ENCODE assay signal across 9 cellular contexts in genomic region chr3:98731720-98732238, GRCh38. TPM values are rescaled to one million over a fixed set of nuclear protein-coding genes. Genes with fewer than 3 reads are reported as not detected.
A peak's percentile ranks its signal among the peaks of the same experiment; 100 is the strongest.
DNase-seq lines count a peak whose midpoint lies in the region; ATAC-seq, FAIRE-seq and TF ChIP-seq lines count a peak whose summit lies in the region.
"Had no signal": no experiment of that assay in that cellular context is flagged by ENCODE, and none has a peak within 500 bp of the region (broad histone marks: within the 10 kb centered on the region; RNA-seq: fewer than 3 reads in every experiment).

No MANE protein-coding gene starts in this region.

- H3K4me2 ChIP-seq in hepatocyte = peak overlapping the region; percentile 92

- H3K9me3 Mint-ChIP-seq in activated CD8-positive, alpha-beta T cell treated with anti-CD3 and anti-CD28 coated beads for 36 hours = no peaks in the 10 kb centered on the region

- H3K27me3 ChIP-seq in HL-60 (ENCODE audit: insufficient read depth, poor library complexity, severe bottlenecking) = no peaks in the 10 kb centered on the region
- H3K27me3 ChIP-seq in hepatocyte = no peaks in the 10 kb centered on the region
- no peaks in the 10 kb centered on the region for H3K27me3 ChIP-seq in skeletal muscle tissue (ENCODE audit: control insufficient read depth in 3 of 3, insufficient read depth in 3 of 3, low read length in 3 of 3)

- CTCF ChIA-PET in activated CD8-positive, alpha-beta T cell treated with anti-CD3 and anti-CD28 coated beads for 36 hours (lab: Charles Lee) = interaction anchor here (1.3 kb wide), 1 partner anchor 135 kb away, joined by 6 read pairs; no protein-coding TSS in a partner anchor

- H3K9me3 ChIP-seq in hepatocyte (ENCODE audit: low read depth) = no peaks in the 10 kb centered on the region
- H3K9me3 ChIP-seq in skeletal muscle tissue (ENCODE audit: control insufficient read depth in 3 of 3, low read length in 3 of 3) = no peaks in the 10 kb centered on the region

- 4% methylated on average over 9 of the region's 9 CpGs for WGBS in hepatocyte (ENCODE audit: low lambda C conversion rate, missing lambda C conversion rate)

- H3K4me3 ChIP-seq in HL-60 (replicated peaks; ENCODE audit: insufficient read depth, low read length) (peak overlapping the region; percentile 78), hepatocyte (peak overlapping the region; percentile 82), skeletal muscle tissue (ENCODE audit: low read length in 3 of 3) (peak overlapping the region; percentile 75 to 84 (median 80))

- intact Hi-C loops in activated CD8-positive, alpha-beta T cell treated with anti-CD3 and anti-CD28 coated beads for 36 hours (cut with micrococcal nuclease) = no loop called here

- peak overlapping the region; percentile 63 to 87 (median 75) for H3K9ac ChIP-seq in skeletal muscle tissue (ENCODE audit: low read depth in 1 of 3, low read length in 3 of 3)

- DNase-seq in HL-60 (ENCODE audit: low read depth in 1 of 2, low spot score in 1 of 2) (no peak), hepatocyte (ENCODE audit: low spot score) (peak; percentile 26), C1 segment of cervical spinal cord (lab: John Stamatoyannopoulos, UW) (no peak), ACHN (no peak), urothelium cell line (ENCODE audit: low spot score) (no peak)
- no peak for DNase-seq in activated CD8-positive, alpha-beta T cell treated with anti-CD3 and anti-CD28 coated beads for 36 hours

- H4K20me1 ChIP-seq in hepatocyte (ENCODE audit: insufficient read depth, poor library complexity, severe bottlenecking) = no peaks in the 10 kb centered on the region

- peak overlapping the region; percentile 78 for H2AFZ ChIP-seq in hepatocyte

- FAIRE-seq in urothelium cell line (lab: Jason Lieb, UNC) = no peak
- FAIRE-seq: endometrium had no signal

- H3K27me3 Mint-ChIP-seq in activated CD8-positive, alpha-beta T cell treated with anti-CD3 and anti-CD28 coated beads for 36 hours = peaks cover 48% of the 10 kb centered on the region

- no peak for ATAC-seq in activated CD8-positive, alpha-beta T cell treated with anti-CD3 and anti-CD28 coated beads for 36 hours
- ATAC-seq in GM18873 (IDR thresholded peaks at IDR 0.05; ENCODE audit: low FRiP score, unreplicated experiment) = no peak

- H3K79me2 ChIP-seq in hepatocyte = peaks cover 15% of the 10 kb centered on the region

- no peak overlapping the region for H3K27ac ChIP-seq in HL-60 (replicated peaks)
- peak overlapping the region; percentile 71 for H3K27ac ChIP-seq in hepatocyte
- peak overlapping the region; percentile 54 for H3K27ac ChIP-seq in skeletal muscle tissue (ENCODE audit: low read depth, low read length)

- H3K36me3 Mint-ChIP-seq in activated CD8-positive, alpha-beta T cell treated with anti-CD3 and anti-CD28 coated beads for 36 hours (ENCODE audit: low read depth) = no peaks in the 10 kb centered on the region

- TF ChIP-seq CTCF in HL-60 (IDR thresholded peaks at IDR 0.05; ENCODE audit: insufficient read depth, low read length) (no peak), hepatocyte (IDR thresholded peaks at IDR 0.05; ENCODE audit: poor library complexity) (no peak)
- no peak for TF ChIP-seq CTCF in activated CD8-positive, alpha-beta T cell treated with anti-CD3 and anti-CD28 coated beads for 36 hours (IDR thresholded peaks at IDR 0.05)

- no peaks in the 10 kb centered on the region for H3K36me3 ChIP-seq in hepatocyte (replicated peaks; ENCODE audit: insufficient read depth, low read depth)
- H3K36me3 ChIP-seq in skeletal muscle tissue (ENCODE audit: control insufficient read depth in 3 of 3, insufficient read depth in 3 of 3, low read length in 3 of 3) = no peaks in the 10 kb centered on the region

- POLR2A ChIA-PET in activated CD8-positive, alpha-beta T cell treated with anti-CD3 and anti-CD28 coated beads for 36 hours (lab: Charles Lee) = no interaction called here

- peak overlapping the region; percentile 72 for H3K4me3 Mint-ChIP-seq in activated CD8-positive, alpha-beta T cell treated with anti-CD3 and anti-CD28 coated beads for 36 hours

- H3K4me1 Mint-ChIP-seq in activated CD8-positive, alpha-beta T cell treated with anti-CD3 and anti-CD28 coated beads for 36 hours (ENCODE audit: low read depth) = peaks cover 20% of the 10 kb centered on the region

- H3K27ac Mint-ChIP-seq in activated CD8-positive, alpha-beta T cell treated with anti-CD3 and anti-CD28 coated beads for 36 hours = no peak overlapping the region

- H3K4me1 ChIP-seq in hepatocyte (ENCODE audit: insufficient read depth) (peaks cover 8% of the 10 kb centered on the region), skeletal muscle tissue (ENCODE audit: control insufficient read depth in 3 of 3, insufficient read depth in 3 of 3, low read length in 3 of 3) (peaks cover 0 to 21% (median 9%) of the 10 kb centered on the region in 3 donors)

- in situ Hi-C loops in ACHN (cut with HindIII; ENCODE audit: low pct_ligation_motif_present, low pct_unique_long_range_greater_than_20kb, low sequenced_read_pairs) = no loop called here

- H3K9me2 ChIP-seq in hepatocyte (replicated peaks; ENCODE audit: insufficient read depth) = no peaks in the 10 kb centered on the region

RNA-seq across cellular contexts. Expression of gene ST3GAL6, which starts 31.4 kb away (rescaled TPM):
- total RNA-seq in activated CD8-positive, alpha-beta T cell treated with anti-CD3 and anti-CD28 coated beads for 36 hours = not detected
- total RNA-seq in hepatocyte (15.0 and 16.1 TPM in 2 replicates), skeletal muscle tissue (14.1 TPM)
- 9.6 and 13.1 TPM in 2 replicates for polyA plus RNA-seq in hepatocyte

Comparison
In these comparisons a context has a peak if more than half of its experiments do, and no peak if none do; other contexts are left out.
1. RNA of gene ST3GAL6, which starts 31.4 kb away (total RNA-seq): 15.0 to 16.1 TPM in hepatocyte and 14.1 TPM in skeletal muscle tissue (single experiment); not detected in activated CD8-positive, alpha-beta T cell treated with anti-CD3 and anti-CD28 coated beads for 36 hours; every median in the first group is over 10 times any median in the second.
2. Peak in every context shown above with its lines, with median percentiles within 50 percentile points of each other: H3K4me3 ChIP-seq.